ENCODE assay signal across 14 cellular contexts in the genomic region with DNA sequence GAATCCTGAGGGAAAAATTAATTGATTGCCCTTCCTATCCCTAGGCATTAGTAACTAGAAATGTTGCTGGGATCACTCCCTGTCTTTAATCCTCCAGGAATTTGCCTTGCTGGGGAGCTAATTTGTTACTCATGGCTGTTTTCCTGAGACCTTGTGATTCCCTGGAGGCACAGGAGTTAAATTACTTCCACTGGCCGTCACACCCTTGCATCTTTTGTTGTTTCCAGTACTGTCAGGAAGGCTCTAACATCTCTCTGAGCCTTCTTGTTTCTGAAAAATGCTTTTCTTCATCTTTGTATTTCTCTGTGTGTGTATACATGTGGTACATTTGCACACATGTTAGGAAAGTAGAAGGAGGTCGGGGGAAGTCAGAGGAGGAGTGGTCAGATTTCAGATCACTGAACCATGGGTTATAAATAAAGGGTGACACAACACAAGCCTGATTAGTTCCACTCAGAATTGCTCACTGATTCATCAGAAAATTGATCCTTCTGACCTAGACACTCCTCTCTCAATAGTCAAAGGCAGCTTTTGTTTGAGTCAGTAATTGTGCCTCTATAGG. TPM values are rescaled to one million over a fixed set of nuclear protein-coding genes. Genes with fewer than 3 reads are reported as not detected.
DNase-seq lines count a peak whose midpoint lies in the region; FAIRE-seq and TF ChIP-seq lines count a peak whose summit lies in the region.
"Had no signal": no experiment of that assay in that cellular context is flagged by ENCODE, and none has a peak within 500 bp of the region (broad histone marks: within the 10 kb centered on the region; RNA-seq: fewer than 3 reads in every experiment).

No MANE protein-coding gene starts in this region.

- H3K4me3 Mint-ChIP-seq in osteocyte (ENCODE audit: unreplicated experiment) = no peak overlapping the region
- H3K4me3 Mint-ChIP-seq: activated naive CD8-positive, alpha-beta T cell treated with anti-CD3 and anti-CD28 coated beads, Interleukin-2, amount 10 ng/mL, durations not matched to agents 7 days and 5 days; CD4-positive, CD25-positive, alpha-beta regulatory T cell had no signal

- H3K27ac Mint-ChIP-seq in osteocyte (ENCODE audit: unreplicated experiment) = peak overlapping the region; percentile 12
- H3K27ac Mint-ChIP-seq: activated naive CD8-positive, alpha-beta T cell treated with anti-CD3 and anti-CD28 coated beads, Interleukin-2, amount 10 ng/mL, durations not matched to agents 7 days and 5 days; CD4-positive, CD25-positive, alpha-beta regulatory T cell had no signal

- H3K4me1 ChIP-seq in MM.1S (ENCODE audit: low read length) = no peaks in the 10 kb centered on the region

- H3K9me2 ChIP-seq in MM.1S (replicated peaks; ENCODE audit: insufficient read depth, low read length) = no peaks in the 10 kb centered on the region

- H3K79me2 ChIP-seq in MM.1S (ENCODE audit: low read length) = no peaks in the 10 kb centered on the region

- H4K20me1 ChIP-seq in MM.1S (ENCODE audit: insufficient read depth, low read length) = no peaks in the 10 kb centered on the region

- H3K27me3 ChIP-seq in WERI-Rb-1 (ENCODE audit: insufficient read depth, low read depth, severe bottlenecking) (no peaks in the 10 kb centered on the region), MM.1S (replicated peaks; ENCODE audit: insufficient read depth, low read length) (no peaks in the 10 kb centered on the region)

- H3K27ac ChIP-seq in WERI-Rb-1 (no peak overlapping the region), MM.1S (ENCODE audit: low read length) (no peak overlapping the region)
- H3K27ac ChIP-seq: HL-60 had no signal

- no peak overlapping the region for H3K4me2 ChIP-seq in MM.1S (ENCODE audit: low read depth, low read length)

- no peak overlapping the region for H3K4me3 ChIP-seq in epithelial cell of proximal tubule (ENCODE audit: low read depth, low read length)
- H3K4me3 ChIP-seq in WERI-Rb-1 (ENCODE audit: low read depth, low read length) = no peak overlapping the region
- H3K4me3 ChIP-seq in MM.1S (ENCODE audit: low read length) = no peak overlapping the region

- no peaks in the 10 kb centered on the region for H3F3A ChIP-seq in MM.1S (ENCODE audit: insufficient read depth, low read length)

- no peaks in the 10 kb centered on the region for H3K36me3 ChIP-seq in WERI-Rb-1
- H3K36me3 ChIP-seq in MM.1S (replicated peaks; ENCODE audit: insufficient read depth, low read length) = no peaks in the 10 kb centered on the region

- no peaks in the 10 kb centered on the region for H3K9me3 Mint-ChIP-seq in osteocyte (ENCODE audit: unreplicated experiment)
- H3K9me3 Mint-ChIP-seq: activated naive CD8-positive, alpha-beta T cell treated with anti-CD3 and anti-CD28 coated beads, Interleukin-2, amount 10 ng/mL, durations not matched to agents 7 days and 5 days; CD4-positive, CD25-positive, alpha-beta regulatory T cell had no signal

- H2AFZ ChIP-seq in MM.1S (ENCODE audit: low read length) = no peak overlapping the region

- TF ChIP-seq CTCF in epithelial cell of proximal tubule (conservative IDR thresholded peaks at IDR 0.05; ENCODE audit: low read depth, low read length) (no peak), osteocyte (IDR thresholded peaks at IDR 0.05) (no peak), WERI-Rb-1 (IDR thresholded peaks at IDR 0.05; ENCODE audit: low read depth, low read length) (no peak), MM.1S (IDR thresholded peaks at IDR 0.05; ENCODE audit: low read length) (no peak)

- H3K9me3 ChIP-seq in WERI-Rb-1 (ENCODE audit: severe bottlenecking) (no peaks in the 10 kb centered on the region), MM.1S (replicated peaks; ENCODE audit: insufficient read depth, low read length) (no peaks in the 10 kb centered on the region)

- H3K36me3 Mint-ChIP-seq in osteocyte (ENCODE audit: unreplicated experiment) = no peaks in the 10 kb centered on the region
- H3K36me3 Mint-ChIP-seq: activated naive CD8-positive, alpha-beta T cell treated with anti-CD3 and anti-CD28 coated beads, Interleukin-2, amount 10 ng/mL, durations not matched to agents 7 days and 5 days; CD4-positive, CD25-positive, alpha-beta regulatory T cell had no signal

- no peak for FAIRE-seq in urothelium cell line (lab: Jason Lieb, UNC)

- no peaks in the 10 kb centered on the region for H3K27me3 Mint-ChIP-seq in osteocyte (ENCODE audit: unreplicated experiment)

- peaks cover 18% of the 10 kb centered on the region for H3K4me1 Mint-ChIP-seq in osteocyte (ENCODE audit: unreplicated experiment)
- H3K4me1 Mint-ChIP-seq: activated naive CD8-positive, alpha-beta T cell treated with anti-CD3 and anti-CD28 coated beads, Interleukin-2, amount 10 ng/mL, durations not matched to agents 7 days and 5 days; CD4-positive, CD25-positive, alpha-beta regulatory T cell had no signal

- DNase-seq in EH (ENCODE audit: low read depth) = peak; percentile 92
- DNase-seq in NCI-H226 = peak; percentile 75
- peak; percentile 80 for DNase-seq in epithelial cell of proximal tubule (ENCODE audit: low read depth)
- DNase-seq in osteocyte (ENCODE audit: extremely low spot score, unreplicated experiment) = no peak
- no peak for DNase-seq in WERI-Rb-1
- DNase-seq in urothelium cell line (ENCODE audit: low spot score) = no peak
- no peak for DNase-seq in dermis blood vessel endothelial cell
- no peak for DNase-seq in MM.1S
- DNase-seq: activated naive CD8-positive, alpha-beta T cell treated with anti-CD3 and anti-CD28 coated beads, Interleukin-2, amount 10 ng/mL, durations not matched to agents 7 days and 5 days; CD4-positive, CD25-positive, alpha-beta regulatory T cell; kidney glomerular epithelial cell; NCI-H187; nucleus accumbens had no signal

- H3K9ac ChIP-seq in MM.1S (ENCODE audit: low read length) = no peak overlapping the region

RNA-seq across cellular contexts. Expression of gene LRRFIP2, which starts 23.5 kb away (rescaled TPM):
- 36.8 and 69.6 TPM in 2 replicates for total RNA-seq in epithelial cell of proximal tubule
- total RNA-seq in osteocyte = 43.2 and 49.1 TPM in 2 replicates
- 40.2 and 54.5 TPM in 2 replicates for total RNA-seq in dermis blood vessel endothelial cell

RNA-seq across cellular contexts. Expression of gene GOLGA4, which starts 45.2 kb away (rescaled TPM):
- total RNA-seq in epithelial cell of proximal tubule = 30.8 and 40.5 TPM in 2 replicates
- 55.9 and 62.8 TPM in 2 replicates for total RNA-seq in osteocyte
- total RNA-seq in dermis blood vessel endothelial cell = 65.3 and 71.3 TPM in 2 replicates

Comparison
In these comparisons a context has a peak if more than half of its experiments do, and no peak if none do; other contexts are left out.
1. DNase-seq: peak in EH (single experiment), NCI-H226 (single experiment) and epithelial cell of proximal tubule (single experiment); none in osteocyte (single experiment), WERI-Rb-1 (single experiment), urothelium cell line (single experiment), dermis blood vessel endothelial cell (single experiment) and MM.1S (single experiment).